ENCODE assay signal across 1 cellular context in genomic region chr4:184359905-184360304, GRCh38.
TF ChIP-seq lines count a peak whose summit lies in the region.

No MANE protein-coding gene starts in this region.

TF ChIP-seq in GM23338, 12 proteins besides CTCF, POLR2A, EP300 and RAD21 (continued from another document):
- TF ChIP-seq ZNF462 (CRISPR knock-in tag; IDR thresholded peaks at IDR 0.05), result no peak
